ENCODE assay signal across 1 cellular context in genomic region chr9:123267481-123268239, GRCh38.
TF ChIP-seq lines count a peak whose summit lies in the region.

No MANE protein-coding gene starts in this region.

TF ChIP-seq in K562, 482 proteins besides CTCF, POLR2A, EP300 and RAD21 (continued from another document):
- TF ChIP-seq, protein P1, sequence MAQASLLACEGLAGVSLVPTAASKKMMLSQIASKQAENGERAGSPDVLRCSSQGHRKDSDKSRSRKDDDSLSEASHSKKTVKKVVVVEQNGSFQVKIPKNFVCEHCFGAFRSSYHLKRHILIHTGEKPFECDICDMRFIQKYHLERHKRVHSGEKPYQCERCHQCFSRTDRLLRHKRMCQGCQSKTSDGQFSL (CRISPR knock-in tag; IDR thresholded peaks at IDR 0.05): peak; percentile 64; the same call in 1 of the 2 replicates
- TF ChIP-seq, protein P1 (tag; IDR thresholded peaks at IDR 0.05): peak in 1 of 2 experiments; percentile 58; a peak in 2 of 4 replicates
- TF ChIP-seq KDM4B (IDR thresholded peaks at IDR 0.05; ENCODE audit: borderline replicate concordance in 2 of 2, low read depth in 1 of 2): no peak
- TF ChIP-seq SAP30 (IDR thresholded peaks at IDR 0.05; ENCODE audit: borderline replicate concordance, insufficient read depth, low read depth, low read length, poor library complexity, severe bottlenecking): peak; percentile 41
- no peak for TF ChIP-seq ZNF184 (CRISPR knock-in tag; IDR thresholded peaks at IDR 0.05)
- peak; percentile 82 for TF ChIP-seq CHD1 (IDR thresholded peaks at IDR 0.05; ENCODE audit: low read length)
- no peak for TF ChIP-seq TAF1 (IDR thresholded peaks at IDR 0.05; ENCODE audit: control insufficient read depth, extremely low read depth, insufficient read depth, low read length, severe bottlenecking)
- peak; percentile 14 for TF ChIP-seq PCBP1 (IDR thresholded peaks at IDR 0.05; ENCODE audit: low read depth, low read length, poor library complexity, severe bottlenecking)
- TF ChIP-seq ZNF253 (CRISPR knock-in tag; conservative IDR thresholded peaks at IDR 0.05): no peak
